In genomic region chr17:81869221-81870154, GRCh38 we compare ENCODE assay signal across 8 cellular contexts. TPM values are rescaled to one million over a fixed set of nuclear protein-coding genes. Genes with fewer than 3 reads are reported as not detected.
DNase-seq lines count a peak whose midpoint lies in the region; ATAC-seq and TF ChIP-seq lines count a peak whose summit lies in the region.

No MANE protein-coding gene starts in this region.

- no peaks in the 10 kb centered on the region; the same call in 1 of the 2 replicates for H3K27me3 Mint-ChIP-seq in WTC11 (ENCODE audit: low read depth)
- no peaks in the 10 kb centered on the region for H3K27me3 Mint-ChIP-seq in naive thymus-derived CD8-positive, alpha-beta T cell

- ATAC-seq in GM21825 (IDR thresholded peaks at IDR 0.05; ENCODE audit: unreplicated experiment) (peak; percentile 2), WTC11 (peak; percentile 22), GM21576 (IDR thresholded peaks at IDR 0.05; ENCODE audit: unreplicated experiment) (no peak)
- ATAC-seq in naive thymus-derived CD8-positive, alpha-beta T cell: no peak

- peak overlapping the region; percentile 81 for H3K4me3 ChIP-seq in AG04449 (ENCODE audit: low read depth, low read length)
- peak overlapping the region; percentile 60 to 67 for H3K4me3 ChIP-seq in vagina

- no peaks in the 10 kb centered on the region for H3K9me3 Mint-ChIP-seq in WTC11
- no peaks in the 10 kb centered on the region for H3K9me3 Mint-ChIP-seq in naive thymus-derived CD8-positive, alpha-beta T cell

- H3K27me3 ChIP-seq in vagina: no peaks in the 10 kb centered on the region

- H3K36me3 ChIP-seq in vagina: peaks cover 0 to 9% of the 10 kb centered on the region in 2 donors

- intact Hi-C loops in vagina (cut with DNase I): no loop called here

- no peak for TF ChIP-seq POLR2A in vagina (IDR thresholded peaks at IDR 0.05)

- H3K27ac Mint-ChIP-seq in WTC11: peak overlapping the region; percentile 88
- H3K27ac Mint-ChIP-seq in naive thymus-derived CD8-positive, alpha-beta T cell: peak overlapping the region; percentile 76 to 95 (median 92)

- DNase-seq in AG04449 (ENCODE audit: low read depth, low spot score) (no peak), WTC11 (ENCODE audit: low spot score) (peak; percentile 72), epithelial cell of prostate (ENCODE audit: low read depth, low spot score) (no peak), vagina (ENCODE audit: extremely low spot score in 2 of 2) (peak in 1 of 2 donors; percentile 87), NCI-H187 (lab: John Stamatoyannopoulos, UW) (no peak)
- DNase-seq in naive thymus-derived CD8-positive, alpha-beta T cell: peak in 7 of 10 donors; percentile 22 to 68 (median 37)

- TF ChIP-seq CTCF in AG04449 (IDR thresholded peaks at IDR 0.05; ENCODE audit: insufficient read depth, low read length, missing control alignments) (peak; percentile 86), WTC11 (IDR thresholded peaks at IDR 0.05) (peak; percentile 99), vagina (IDR thresholded peaks at IDR 0.05) (peak; percentile 13 to 78 (median 50))

- CTCF ChIA-PET in AG04449 (lab: Yijun Ruan, JAX) (interaction anchor here (0.6 to 2.9 kb wide), 21 partner anchors 8 to 151 kb away, joined by 3 to 15 read pairs (median 4); partner anchors contain the start of genes P4HB and PCYT2), WTC11 (lab: Charles Lee) (interaction anchor here (0.8 to 2.3 kb wide), 35 partner anchors 9 to 185 kb away, joined by 3 to 16 read pairs (median 6); partner anchors contain the start of genes ALYREF, ANAPC11, ARL16 and CENPX)

- H3K9me3 ChIP-seq in vagina: no peaks in the 10 kb centered on the region

- peak overlapping the region; percentile 76 for H3K4me3 Mint-ChIP-seq in WTC11
- H3K4me3 Mint-ChIP-seq in naive thymus-derived CD8-positive, alpha-beta T cell: peak overlapping the region; percentile 78 to 91 (median 83)

- H3K36me3 Mint-ChIP-seq in WTC11: peaks cover 4% of the 10 kb centered on the region; the same call in 1 of the 2 replicates
- peaks cover 0 to 26% (median 2%) of the 10 kb centered on the region in 3 donors for H3K36me3 Mint-ChIP-seq in naive thymus-derived CD8-positive, alpha-beta T cell

- POLR2A ChIA-PET in AG04449 (lab: Yijun Ruan, JAX): interaction anchor here (0.7 to 2.6 kb wide), 9 partner anchors 8 to 156 kb away, joined by 3 to 28 read pairs (median 4); partner anchors contain the start of genes MCRIP1 and P4HB
- POLR2A ChIA-PET in WTC11 (lab: Charles Lee): interaction anchor here (1.2 to 2.6 kb wide), 8 partner anchors 8 to 57 kb away, joined by 3 to 12 read pairs (median 6); partner anchors contain the start of genes ALYREF, ANAPC11, MAFG and NPB
- POLR2A ChIA-PET in naive thymus-derived CD8-positive, alpha-beta T cell (lab: Charles Lee): interaction anchor here (0.6 to 6.9 kb wide), 22 partner anchors 8 to 357 kb away, joined by 3 to 71 read pairs (median 5); partner anchors contain the start of genes ACTG1, ALYREF, ANAPC11 and ARL16

- peak overlapping the region; percentile 98 for H3K27ac ChIP-seq in epithelial cell of prostate
- H3K27ac ChIP-seq in vagina: peak overlapping the region; percentile 82

- peaks cover 66% of the 10 kb centered on the region for H3K4me1 ChIP-seq in vagina

- H3K4me1 Mint-ChIP-seq in WTC11: peaks cover 16% of the 10 kb centered on the region
- H3K4me1 Mint-ChIP-seq in naive thymus-derived CD8-positive, alpha-beta T cell: peaks cover 11 to 59% (median 35%) of the 10 kb centered on the region in 4 donors

TF ChIP-seq in WTC11, 78 proteins besides CTCF, POLR2A, EP300 and RAD21 (continues in another document):
- no peak for TF ChIP-seq NR3C1 (CRISPR knock-in tag; conservative IDR thresholded peaks at IDR 0.05; ENCODE audit: low read depth)
- no peak for TF ChIP-seq MAX (CRISPR knock-in tag; IDR thresholded peaks at IDR 0.05)
- 0 out of 2 replicates have a peak, but pooled peaks have one; percentile 9 for TF ChIP-seq ZNF281 (CRISPR knock-in tag; IDR thresholded peaks at IDR 0.05)
- peak; percentile 39 for TF ChIP-seq EMX1 (CRISPR knock-in tag; IDR thresholded peaks at IDR 0.05)
- no peak; the same call in 1 of the 2 replicates for TF ChIP-seq AR (CRISPR knock-in tag; IDR thresholded peaks at IDR 0.05)
- TF ChIP-seq ELF4 (CRISPR knock-in tag; IDR thresholded peaks at IDR 0.05; ENCODE audit: low read depth): 0 out of 2 replicates have a peak, but pooled peaks have one; percentile 18
- no peak; the same call in 1 of the 2 replicates for TF ChIP-seq ETV6 (CRISPR knock-in tag; IDR thresholded peaks at IDR 0.05)
- TF ChIP-seq JAZF1 (CRISPR knock-in tag; IDR thresholded peaks at IDR 0.05): no peak
- TF ChIP-seq IRF1 (CRISPR knock-in tag; IDR thresholded peaks at IDR 0.05): 0 out of 2 replicates have a peak, but pooled peaks have one; percentile 44

RNA-seq across cellular contexts. Expression of gene ARHGDIA, which starts 1.6 kb away (rescaled TPM):
- total RNA-seq in WTC11 (2021) (200 to 247 TPM (median 203 TPM) in 3 replicates), vagina (120 TPM)
- 100 to 1,000 TPM; 317 to 343 TPM for total RNA-seq in naive thymus-derived CD8-positive, alpha-beta T cell
- polyA plus RNA-seq in naive thymus-derived CD8-positive, alpha-beta T cell: 100 to 1,000 TPM in 1 of 3 donors, 10 to 100 TPM in 2; 55.1 to 102 (median 87.2) TPM

RNA-seq across cellular contexts. Expression of gene P4HB, which starts 9.2 kb away (rescaled TPM):
- total RNA-seq in WTC11 (2021): 343 to 380 TPM (median 360 TPM) in 3 replicates
- total RNA-seq in naive thymus-derived CD8-positive, alpha-beta T cell: 100 to 1,000 TPM; 181 to 190 TPM
- 100 to 1,000 TPM; 166 to 191 (median 191) TPM for polyA plus RNA-seq in naive thymus-derived CD8-positive, alpha-beta T cell
- 463 TPM for total RNA-seq in vagina

RNA-seq across cellular contexts. Expression of gene ALYREF, which starts 21.9 kb away (rescaled TPM):
- total RNA-seq in WTC11 (2021) (172 to 212 TPM (median 174 TPM) in 3 replicates), vagina (78.8 TPM)
- total RNA-seq in naive thymus-derived CD8-positive, alpha-beta T cell: 10 to 100 TPM; 49.9 to 54.4 TPM
- 10 to 100 TPM; 31.7 to 55.4 (median 50.1) TPM for polyA plus RNA-seq in naive thymus-derived CD8-positive, alpha-beta T cell

RNA-seq across cellular contexts. Expression of gene ANAPC11, which starts 22.0 kb away (rescaled TPM):
- total RNA-seq in WTC11 (2021) (217 to 249 TPM (median 245 TPM) in 3 replicates), vagina (135 TPM)
- 10 to 100 TPM; 38.7 to 48.1 TPM for total RNA-seq in naive thymus-derived CD8-positive, alpha-beta T cell
- 100 to 1,000 TPM; 273 to 324 (median 275) TPM for polyA plus RNA-seq in naive thymus-derived CD8-positive, alpha-beta T cell

RNA-seq across cellular contexts. Expression of gene NPB, which starts 32.5 kb away (rescaled TPM):
- 1.9 to 2.1 TPM (median 1.9 TPM) in 3 replicates for total RNA-seq in WTC11 (2021)
- 1 to 10 TPM in 1 of 2 experiments, under 1 TPM in 1; 0.69 to 1.0 TPM for total RNA-seq in naive thymus-derived CD8-positive, alpha-beta T cell
- not detected for polyA plus RNA-seq in naive thymus-derived CD8-positive, alpha-beta T cell
- 4.7 TPM for total RNA-seq in vagina

Comparison
In these comparisons a context has a peak if more than half of its experiments do, and no peak if none do; other contexts are left out.
1. DNase-seq: peak in WTC11 (single experiment) and naive thymus-derived CD8-positive, alpha-beta T cell (7 of 10); none in AG04449 (single experiment), epithelial cell of prostate (single experiment) and NCI-H187 (0 of 2).
2. ATAC-seq: peak in GM21825 (single experiment) and WTC11 (single experiment); none in naive thymus-derived CD8-positive, alpha-beta T cell (0 of 2) and GM21576 (single experiment).
3. Peak in every context shown above with its lines, with median percentiles within 50 percentile points of each other: CTCF ChIP-seq.